1 cellular context compared by ENCODE assay signal in the genomic region with DNA sequence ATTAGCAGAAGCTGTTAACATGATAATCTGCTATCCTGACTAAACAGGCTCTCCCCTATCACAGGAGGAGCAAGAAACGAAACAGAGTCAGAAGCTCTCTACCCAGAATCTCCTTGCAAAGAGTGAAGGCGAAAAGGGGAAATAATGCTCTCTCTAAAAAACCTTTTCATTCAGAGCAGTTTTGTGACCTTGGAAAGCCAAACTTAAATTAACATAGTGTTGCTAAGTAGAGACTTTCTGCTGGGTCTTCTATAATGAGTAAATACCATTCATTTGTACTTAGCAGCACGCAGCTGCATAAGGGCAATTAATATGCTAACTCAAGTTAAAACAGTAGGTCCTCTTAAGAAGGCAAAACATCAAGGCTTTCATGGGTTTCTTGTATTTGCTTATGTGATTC.
TF ChIP-seq lines count a peak whose summit lies in the region.

No MANE protein-coding gene starts in this region.

TF ChIP-seq in H1, 55 proteins besides CTCF, POLR2A, EP300 and RAD21 (continued from another document):
- TF ChIP-seq RBBP5 (IDR thresholded peaks at IDR 0.05; ENCODE audit: borderline replicate concordance, low read depth, low read length) (no peak), EGR1 (IDR thresholded peaks at IDR 0.05; ENCODE audit: borderline replicate concordance, low read depth, low read length) (no peak), CBX8 (IDR thresholded peaks at IDR 0.05; ENCODE audit: borderline replicate concordance, low read depth, low read length) (no peak), HDAC2 (IDR thresholded peaks at IDR 0.05; ENCODE audit: borderline replicate concordance in 1 of 2, low read depth in 2 of 2, low read length in 2 of 2) (0 out of 4 replicates have a peak, but pooled peaks of 1 of the 2 experiments have one; percentile 18), CHD7 (IDR thresholded peaks at IDR 0.05; ENCODE audit: insufficient replicate concordance, low read length) (peak; percentile 87), CHD1 (IDR thresholded peaks at IDR 0.05; ENCODE audit: low read depth, low read length) (no peak), TAF1 (IDR thresholded peaks at IDR 0.05; ENCODE audit: low read depth, low read length) (no peak), ASH2L (IDR thresholded peaks at IDR 0.05; ENCODE audit: low read length) (no peak)
